Comparison of ENCODE assay signal across 18 cellular contexts in genomic region chr11:769887-770641, GRCh38. TPM values are rescaled to one million over a fixed set of nuclear protein-coding genes. Genes with fewer than 3 reads are reported as not detected.
"Had no signal": no experiment of that assay in that cellular context is flagged by ENCODE, and none has a peak within 500 bp of the region (broad histone marks: within the 10 kb centered on the region; RNA-seq: fewer than 3 reads in every experiment).

No MANE protein-coding gene starts in this region.

- H3K27ac ChIP-seq: brain microvascular endothelial cell, thyroid gland had no signal

- H3K4me1 ChIP-seq: thyroid gland had no signal

- H3K9me3 ChIP-seq: mucosa of descending colon, thyroid gland had no signal

- H3K4me2 ChIP-seq: smooth muscle cell had no signal

- ATAC-seq: activated naive CD4-positive, alpha-beta T cell treated with anti-CD3 and anti-CD28 coated beads, Interleukin-2, amount 50 U/mL, for 72 hours; effector memory CD8-positive, alpha-beta T cell; mucosa of descending colon; naive thymus-derived CD8-positive, alpha-beta T cell; right cardiac atrium; stimulated activated effector memory CD8-positive, alpha-beta T cell treated with anti-CD3 and anti-CD28 coated beads, Interleukin-12 subunit alpha, Interleukin-12 subunit beta, amount 100 ng/mL, for 72 hours; T-helper 17 cell; WTC11 had no signal

- DNase-seq: activated CD4-positive, alpha-beta T cell treated with anti-CD3 and anti-CD28 coated beads, Interleukin-2, amount 10 ng/mL, durations not matched to agents 24 days and 14 days; activated CD8-positive, alpha-beta memory T cell treated with anti-CD3 and anti-CD28 coated beads for 24 hours; brain microvascular endothelial cell; cerebellar nuclear complex; effector memory CD8-positive, alpha-beta T cell; erythroblast; hypothalamus; naive thymus-derived CD8-positive, alpha-beta T cell; T-helper 17 cell; thyroid gland had no signal

- H3K4me3 ChIP-seq: lung, mucosa of descending colon, smooth muscle cell, thyroid gland had no signal

- H3K27me3 ChIP-seq: brain microvascular endothelial cell, thyroid gland had no signal

RNA-seq across cellular contexts. Expression of gene CEND1, which starts 19.8 kb away (rescaled TPM):
- total RNA-seq: naive thymus-derived CD8-positive, alpha-beta T cell; progenitor cell of endocrine pancreas; smooth muscle cell had no signal
- polyA plus RNA-seq: naive thymus-derived CD8-positive, alpha-beta T cell had no signal
